In genomic region chr19:35194022-35194984, GRCh38 we compare ENCODE assay signal across 28 cellular contexts. TPM values are rescaled to one million over a fixed set of nuclear protein-coding genes. Genes with fewer than 3 reads are reported as not detected.
DNase-seq lines count a peak whose midpoint lies in the region; ATAC-seq and TF ChIP-seq lines count a peak whose summit lies in the region.
"Had no signal": no experiment of that assay in that cellular context is flagged by ENCODE, and none has a peak within 500 bp of the region (broad histone marks: within the 10 kb centered on the region; RNA-seq: fewer than 3 reads in every experiment).

No MANE protein-coding gene starts in this region.

- in situ Hi-C loops in GM13977 (cut with MboI; ENCODE audit: low pct_unique_long_range_greater_than_20kb, low sequenced_read_pairs, unreplicated experiment), result no loop called here

- H3K27ac Mint-ChIP-seq in CD4-positive, alpha-beta T cell, result no peak overlapping the region
- peak overlapping the region; percentile 41 for H3K27ac Mint-ChIP-seq in T-helper 17 cell
- H3K27ac Mint-ChIP-seq: activated CD4-positive, alpha-beta memory T cell treated with anti-CD3 and anti-CD28 coated beads, Interleukin-2, amount 10 ng/mL, durations not matched to agents 7 days and 5 days; activated T-cell treated with anti-CD3 and anti-CD28 coated beads, Interleukin-2, amount 50 U/mL, for 24 hours; brain; nephron; T-cell had no signal

- H3K4me1 ChIP-seq in lower lobe of right lung, result no peaks in the 10 kb centered on the region
- H3K4me1 ChIP-seq: parathyroid adenoma, SJSA1, spleen, transverse colon had no signal

- no peaks in the 10 kb centered on the region for H3K36me3 ChIP-seq in lower lobe of right lung
- H3K36me3 ChIP-seq: SJSA1, spleen, transverse colon had no signal

- CTCF ChIA-PET in CD4-positive, alpha-beta T cell (lab: Charles Lee), result interaction anchor here (0.8 to 1.7 kb wide), 2 partner anchors 18 to 43 kb away, joined by 3 read pairs; no protein-coding TSS in a partner anchor

- H3K27me3 Mint-ChIP-seq in CD4-positive, alpha-beta T cell, result no peaks in the 10 kb centered on the region
- H3K27me3 Mint-ChIP-seq in T-helper 17 cell, result no peaks in the 10 kb centered on the region
- H3K27me3 Mint-ChIP-seq: activated T-cell treated with anti-CD3 and anti-CD28 coated beads, Interleukin-2, amount 50 U/mL, for 24 hours had no signal

- H3K36me3 Mint-ChIP-seq in CD4-positive, alpha-beta T cell (ENCODE audit: low read depth), result no peaks in the 10 kb centered on the region
- H3K36me3 Mint-ChIP-seq in T-helper 17 cell (ENCODE audit: low read depth), result peaks cover 3% of the 10 kb centered on the region
- H3K36me3 Mint-ChIP-seq: brain, T-cell had no signal

- TF ChIP-seq CTCF in CD4-positive, alpha-beta T cell (IDR thresholded peaks at IDR 0.05), result peak; percentile 27
- TF ChIP-seq CTCF in GM13977 (IDR thresholded peaks at IDR 0.05; ENCODE audit: extremely low read depth, insufficient read depth, missing control alignments) (peak; percentile 17), lower lobe of right lung (IDR thresholded peaks at IDR 0.05) (peak; percentile 1)

- H3K27me3 ChIP-seq in CD4-positive, alpha-beta T cell (ENCODE audit: control insufficient read depth, insufficient read depth, low read length), result no peaks in the 10 kb centered on the region
- no peaks in the 10 kb centered on the region for H3K27me3 ChIP-seq in lower lobe of right lung (ENCODE audit: low read depth)
- H3K27me3 ChIP-seq: SJSA1, spleen had no signal

- no peaks in the 10 kb centered on the region for H3K9me3 ChIP-seq in CD4-positive, alpha-beta T cell (ENCODE audit: control insufficient read depth, low read length)
- H3K9me3 ChIP-seq in T-helper 17 cell (ENCODE audit: control insufficient read depth, low read length, poor library complexity, severe bottlenecking) (no peaks in the 10 kb centered on the region), lower lobe of right lung (no peaks in the 10 kb centered on the region)
- H3K9me3 ChIP-seq: SJSA1, transverse colon had no signal

- H3K4me3 ChIP-seq in lower lobe of right lung, result no peak overlapping the region
- H3K4me3 ChIP-seq: GM23248, SJSA1, spleen, transverse colon had no signal

- intact Hi-C loops in CD4-positive, alpha-beta T cell (cut with DNase I, micrococcal nuclease), result loop anchor here in 1 of 2 experiments (5.0 kb wide), 1 partner anchor 43 kb away; no protein-coding TSS in a partner anchor
- intact Hi-C loops in lower lobe of right lung (cut with DNase I), result no loop called here

- H3K4me3 Mint-ChIP-seq in CD4-positive, alpha-beta T cell, result no peak overlapping the region
- no peak overlapping the region for H3K4me3 Mint-ChIP-seq in T-helper 17 cell
- H3K4me3 Mint-ChIP-seq: activated CD4-positive, alpha-beta memory T cell treated with anti-CD3 and anti-CD28 coated beads, Interleukin-2, amount 10 ng/mL, durations not matched to agents 7 days and 5 days; activated T-cell treated with anti-CD3 and anti-CD28 coated beads, Interleukin-2, amount 50 U/mL, for 24 hours; brain; nephron; T-cell had no signal

- ATAC-seq in CD4-positive, alpha-beta T cell (ENCODE audit: poor library complexity), result no peak
- no peak for ATAC-seq in T-helper 17 cell
- ATAC-seq in lower lobe of right lung, result no peak
- no peak for ATAC-seq in GM19455 (IDR thresholded peaks at IDR 0.05; ENCODE audit: unreplicated experiment)
- no peak for ATAC-seq in GM18868 (IDR thresholded peaks at IDR 0.05; ENCODE audit: unreplicated experiment)
- ATAC-seq: right cardiac atrium, T-cell had no signal

- no peak overlapping the region for H3K27ac ChIP-seq in CD4-positive, alpha-beta T cell (ENCODE audit: low read depth, low read length)
- H3K27ac ChIP-seq in lower lobe of right lung, result no peak overlapping the region
- H3K27ac ChIP-seq: C4-2B, GM23248, parathyroid adenoma, SJSA1, spleen, transverse colon had no signal

- H3K9me3 Mint-ChIP-seq in CD4-positive, alpha-beta T cell, result no peaks in the 10 kb centered on the region
- H3K9me3 Mint-ChIP-seq: activated CD4-positive, alpha-beta memory T cell treated with anti-CD3 and anti-CD28 coated beads, Interleukin-2, amount 10 ng/mL, durations not matched to agents 7 days and 5 days; activated T-cell treated with anti-CD3 and anti-CD28 coated beads, Interleukin-2, amount 50 U/mL, for 24 hours; T-cell had no signal

- no peak for DNase-seq in CD4-positive, alpha-beta T cell
- DNase-seq in GM13977 (ENCODE audit: low spot score), result no peak
- DNase-seq in T-helper 17 cell, result no peak
- no peak for DNase-seq in lower lobe of right lung
- no peak for DNase-seq in effector CD4-positive, alpha-beta T cell
- DNase-seq: activated CD4-positive, alpha-beta memory T cell treated with anti-CD3 and anti-CD28 coated beads, Interleukin-2, amount 10 ng/mL, durations not matched to agents 7 days and 5 days; activated gamma-delta T cell; activated T-cell treated with anti-CD3 and anti-CD28 coated beads, Interleukin-2, amount 50 U/mL, for 24 hours; GM23248; IMR-90; NCI-H1092 treated with DMSO at 0.1 percent for 48 hours; NCI-H187; NCI-H526; right cardiac atrium; spleen; stimulated activated CD4-positive, alpha-beta T cell treated with anti-CD3 and anti-CD28 coated beads, Interleukin-2, amount 100 ng/mL, for 48 hours; T-cell; transverse colon had no signal

- peaks cover 18% of the 10 kb centered on the region for H3K4me1 Mint-ChIP-seq in CD4-positive, alpha-beta T cell (ENCODE audit: low read depth)
- peaks cover 21% of the 10 kb centered on the region for H3K4me1 Mint-ChIP-seq in T-helper 17 cell
- H3K4me1 Mint-ChIP-seq: brain, nephron had no signal

- POLR2A ChIA-PET in CD4-positive, alpha-beta T cell (lab: Charles Lee), result interaction anchor here (0.7 to 2.4 kb wide), 7 partner anchors 12 to 76 kb away, joined by 3 to 12 read pairs (median 4); partner anchors contain the start of gene USF2

RNA-seq across cellular contexts. Expression of gene FAM187B, which starts 34.2 kb away (rescaled TPM):
- not detected for total RNA-seq in CD4-positive, alpha-beta T cell
- not detected for total RNA-seq in T-helper 17 cell
- total RNA-seq in lower lobe of right lung, result 0.41 TPM
- total RNA-seq: activated CD4-positive, alpha-beta memory T cell treated with anti-CD3 and anti-CD28 coated beads, Interleukin-2, amount 10 ng/mL, durations not matched to agents 7 days and 5 days; cerebellum; GM23248; IMR-90; lower leg skin; right cardiac atrium; RPMI7951; SJSA1; T-cell; transverse colon had no signal

RNA-seq across cellular contexts. Expression of gene FXYD5, which starts 39.8 kb away (rescaled TPM):
- total RNA-seq in CD4-positive, alpha-beta T cell, result 100 to 1,000 TPM; 587 to 615 TPM
- total RNA-seq in T-helper 17 cell (100 to 1,000 TPM; 533 to 557 TPM), lower lobe of right lung (152 TPM)

RNA-seq across cellular contexts. Expression of gene FXYD7, which starts 51.2 kb away (rescaled TPM):
- 10 to 100 TPM; 15.3 to 15.6 TPM for total RNA-seq in CD4-positive, alpha-beta T cell
- 10 to 100 TPM; 17.1 to 20.6 TPM for total RNA-seq in T-helper 17 cell
- not detected for total RNA-seq in lower lobe of right lung
- total RNA-seq: GM23248, IMR-90, RPMI7951, SJSA1, transverse colon had no signal

RNA-seq across cellular contexts. Expression of gene LSR, which starts 54.5 kb away (rescaled TPM):
- 10 to 100 TPM; 45.0 to 47.9 TPM for total RNA-seq in CD4-positive, alpha-beta T cell
- 10 to 100 TPM; 42.6 to 44.5 TPM for total RNA-seq in T-helper 17 cell
- 74.1 TPM for total RNA-seq in lower lobe of right lung
- total RNA-seq: GM23248 had no signal

RNA-seq across cellular contexts. Expression of gene FXYD1, which starts 55.7 kb away (rescaled TPM):
- total RNA-seq in CD4-positive, alpha-beta T cell, result 1 to 10 TPM; 2.1 to 2.4 TPM
- 1 to 10 TPM; 1.8 to 4.7 TPM for total RNA-seq in T-helper 17 cell
- 49.7 TPM for total RNA-seq in lower lobe of right lung
- total RNA-seq: RPMI7951, SJSA1 had no signal

Comparison
In these comparisons a context has a peak if more than half of its experiments do, and no peak if none do; other contexts are left out.
1. RNA of gene FXYD7, which starts 51.2 kb away (total RNA-seq): 17.1 to 20.6 TPM in T-helper 17 cell and 15.3 to 15.6 TPM in CD4-positive, alpha-beta T cell; not detected in lower lobe of right lung (single experiment); every median in the first group is over 10 times any median in the second.
2. Peak in every context shown above with its lines, with median percentiles within 50 percentile points of each other: CTCF ChIP-seq.